ENCODE assay signal across 22 cellular contexts in genomic region chr7:1945558-1945957, GRCh38.
DNase-seq lines count a peak whose midpoint lies in the region; ATAC-seq, FAIRE-seq and TF ChIP-seq lines count a peak whose summit lies in the region.
"Had no signal": no experiment of that assay in that cellular context is flagged by ENCODE, and none has a peak within 500 bp of the region (broad histone marks: within the 10 kb centered on the region; RNA-seq: fewer than 3 reads in every experiment).

No MANE protein-coding gene starts in this region.

- H3K9me3 Mint-ChIP-seq in activated naive CD4-positive, alpha-beta T cell treated with anti-CD3 and anti-CD28 coated beads, Interleukin-2, amount 50 U/mL, for 24 hours: no peaks in the 10 kb centered on the region
- H3K9me3 Mint-ChIP-seq in activated naive CD4-positive, alpha-beta T cell treated with anti-CD3 and anti-CD28 coated beads, Interleukin-2, amount 50 U/mL, for 72 hours: no peaks in the 10 kb centered on the region
- H3K9me3 Mint-ChIP-seq in chondrocyte (ENCODE audit: low read depth): no peaks in the 10 kb centered on the region
- H3K9me3 Mint-ChIP-seq: CD8-positive, alpha-beta memory T cell had no signal

- H3K4me3 Mint-ChIP-seq in activated naive CD4-positive, alpha-beta T cell treated with anti-CD3 and anti-CD28 coated beads, Interleukin-2, amount 50 U/mL, for 24 hours: no peak overlapping the region
- no peak overlapping the region for H3K4me3 Mint-ChIP-seq in chondrocyte (ENCODE audit: unreplicated experiment)

- H3K4me1 Mint-ChIP-seq in activated naive CD4-positive, alpha-beta T cell treated with anti-CD3 and anti-CD28 coated beads, Interleukin-2, amount 50 U/mL, for 24 hours: peaks cover 37% of the 10 kb centered on the region
- H3K4me1 Mint-ChIP-seq in chondrocyte (ENCODE audit: low read depth): peaks cover under 1% of the 10 kb centered on the region

- H2BK15ac ChIP-seq in neuronal stem cell (ENCODE audit: low read length): no peak overlapping the region

- H2BK120ac ChIP-seq in neuronal stem cell (ENCODE audit: low read depth, low read length): no peak overlapping the region

- H3K27me3 Mint-ChIP-seq in activated naive CD4-positive, alpha-beta T cell treated with anti-CD3 and anti-CD28 coated beads, Interleukin-2, amount 50 U/mL, for 24 hours: no peaks in the 10 kb centered on the region
- no peaks in the 10 kb centered on the region for H3K27me3 Mint-ChIP-seq in chondrocyte (ENCODE audit: low read depth)
- H3K27me3 Mint-ChIP-seq: CD8-positive, alpha-beta memory T cell had no signal

- H3K23ac ChIP-seq in neuronal stem cell (ENCODE audit: low read depth, low read length, poor library complexity): no peak overlapping the region

- no peak overlapping the region for H3K27ac ChIP-seq in neuronal stem cell (replicated peaks; ENCODE audit: low read length)

- H3K27me3 ChIP-seq in BE2C: no peaks in the 10 kb centered on the region
- H3K27me3 ChIP-seq in neuronal stem cell (ENCODE audit: control insufficient read depth in 3 of 3, insufficient read depth in 3 of 3, low read depth in 1 of 3, low read length in 3 of 3): no peaks in the 10 kb centered on the region
- H3K27me3 ChIP-seq: MG63 had no signal

- H2BK12ac ChIP-seq in neuronal stem cell (ENCODE audit: low read length): no peak overlapping the region

- peak overlapping the region; percentile 38 for H3K14ac ChIP-seq in neuronal stem cell (ENCODE audit: low read length)

- no peak for DNase-seq in activated naive CD4-positive, alpha-beta T cell treated with anti-CD3 and anti-CD28 coated beads, Interleukin-2, amount 50 U/mL, for 72 hours (ENCODE audit: low spot score in 2 of 2)
- peak; percentile 8 for DNase-seq in BE2C
- peak; percentile 71 for DNase-seq in chondrocyte (ENCODE audit: low spot score)
- DNase-seq in neuronal stem cell (ENCODE audit: low spot score): no peak
- no peak for DNase-seq in NCI-H2171 treated with DMSO at 0.1 percent for 48 hours (lab: John Stamatoyannopoulos, UW)
- DNase-seq in GM12891 (ENCODE audit: insufficient read length, low spot score): no peak
- DNase-seq in kidney glomerular epithelial cell (lab: John Stamatoyannopoulos, UW): no peak
- DNase-seq: 8988T; CD8-positive, alpha-beta memory T cell; DMS53; EL; GOT3; Kasumi-1; MG63; NCI-H1092; NCI-H146; NCI-H2081 had no signal

- H3K4ac ChIP-seq in neuronal stem cell (ENCODE audit: low read length): peak overlapping the region; percentile 31

- no peaks in the 10 kb centered on the region for H3K4me1 ChIP-seq in BE2C
- H3K4me1 ChIP-seq in neuronal stem cell (ENCODE audit: control insufficient read depth in 2 of 2, insufficient read depth in 1 of 2, low read depth in 1 of 2, low read length in 2 of 2): peaks cover 10 to 22% of the 10 kb centered on the region in 2 donors

- H3K4me3 ChIP-seq in BE2C (ENCODE audit: low read depth, low read length) (no peak overlapping the region), neuronal stem cell (ENCODE audit: low read length in 2 of 2) (no peak overlapping the region)
- H3K4me3 ChIP-seq: GM12878, MG63 had no signal

- no peak for ATAC-seq in activated naive CD4-positive, alpha-beta T cell treated with anti-CD3 and anti-CD28 coated beads, Interleukin-2, amount 50 U/mL, for 72 hours
- ATAC-seq: GM12878, HCT116, Panc1 had no signal

- peak overlapping the region; percentile 56 for H3K27ac Mint-ChIP-seq in activated naive CD4-positive, alpha-beta T cell treated with anti-CD3 and anti-CD28 coated beads, Interleukin-2, amount 50 U/mL, for 24 hours
- H3K27ac Mint-ChIP-seq in activated naive CD4-positive, alpha-beta T cell treated with anti-CD3 and anti-CD28 coated beads, Interleukin-2, amount 50 U/mL, for 72 hours: no peak overlapping the region
- no peak overlapping the region for H3K27ac Mint-ChIP-seq in chondrocyte (ENCODE audit: unreplicated experiment)
- H3K27ac Mint-ChIP-seq: CD8-positive, alpha-beta memory T cell had no signal

- H3K18ac ChIP-seq in neuronal stem cell (ENCODE audit: low read length): peak overlapping the region; percentile 74

- no peak overlapping the region for H4K8ac ChIP-seq in neuronal stem cell (ENCODE audit: low read depth, low read length)

- H3K79me1 ChIP-seq in neuronal stem cell (ENCODE audit: low read depth, low read length): peaks cover 4% of the 10 kb centered on the region

- H3K4me2 ChIP-seq in neuronal stem cell (ENCODE audit: insufficient read depth, low read length, poor library complexity, severe bottlenecking): no peak overlapping the region

- peak overlapping the region; percentile 36 for H2BK5ac ChIP-seq in neuronal stem cell (ENCODE audit: low read length)

- H3K9me3 ChIP-seq in BE2C: no peaks in the 10 kb centered on the region
- H3K9me3 ChIP-seq in neuronal stem cell (replicated peaks in 1 of 2; ENCODE audit: control insufficient read depth in 2 of 2, insufficient read depth in 1 of 2, low read depth in 1 of 2, low read length in 2 of 2): no peaks in the 10 kb centered on the region
- H3K9me3 ChIP-seq: MG63 had no signal

- WGBS in neuronal stem cell (ENCODE audit: extremely low coverage in 2 of 2, insufficient read length in 2 of 2, insufficient replicate concordance in 1 of 2), 2 donors: no CpG with 5 or more reads among the region's 14 CpGs

- no peak for TF ChIP-seq POLR2A in GM12891 (IDR thresholded peaks at IDR 0.05; ENCODE audit: low read depth, low read length)

- H4K91ac ChIP-seq in neuronal stem cell (ENCODE audit: low read depth, low read length, poor library complexity): no peak overlapping the region

- H2AFZ ChIP-seq in neuronal stem cell (ENCODE audit: low read length): no peak overlapping the region

- H3K36me3 Mint-ChIP-seq in activated naive CD4-positive, alpha-beta T cell treated with anti-CD3 and anti-CD28 coated beads, Interleukin-2, amount 50 U/mL, for 24 hours: no peaks in the 10 kb centered on the region
- H3K36me3 Mint-ChIP-seq in activated naive CD4-positive, alpha-beta T cell treated with anti-CD3 and anti-CD28 coated beads, Interleukin-2, amount 50 U/mL, for 72 hours: no peaks in the 10 kb centered on the region
- H3K36me3 Mint-ChIP-seq in chondrocyte (ENCODE audit: low read depth): no peaks in the 10 kb centered on the region
- H3K36me3 Mint-ChIP-seq: CD8-positive, alpha-beta memory T cell had no signal

- no peak for FAIRE-seq in GM12891 (lab: Jason Lieb, UNC)
- FAIRE-seq: GM12878, GM18507 had no signal

- no peak overlapping the region for H3K9ac ChIP-seq in neuronal stem cell (ENCODE audit: low read depth, low read length, poor library complexity)

- peak overlapping the region; percentile 51 for H2AK5ac ChIP-seq in neuronal stem cell (ENCODE audit: low read depth, low read length)

- H3K36me3 ChIP-seq in BE2C: no peaks in the 10 kb centered on the region
- no peaks in the 10 kb centered on the region for H3K36me3 ChIP-seq in neuronal stem cell (replicated peaks in 1 of 2; ENCODE audit: control insufficient read depth in 2 of 2, insufficient read depth in 2 of 2, low read length in 2 of 2)
- H3K36me3 ChIP-seq: MG63 had no signal

- TF ChIP-seq CTCF in BE2C (IDR thresholded peaks at IDR 0.05; ENCODE audit: low read depth, low read length): no peak
- no peak for TF ChIP-seq CTCF in chondrocyte (IDR thresholded peaks at IDR 0.05)

TF ChIP-seq in GM12891, 5 proteins besides CTCF, POLR2A, EP300 and RAD21:
- TF ChIP-seq PAX5 (IDR thresholded peaks at IDR 0.05; ENCODE audit: insufficient read depth, low read length, severe bottlenecking): no peak
- TF ChIP-seq SPI1 (IDR thresholded peaks at IDR 0.05; ENCODE audit: low read depth, low read length): no peak
- no peak for TF ChIP-seq TAF1 (IDR thresholded peaks at IDR 0.05; ENCODE audit: low read depth, low read length)
- no peak for TF ChIP-seq POLR2AphosphoS5 (IDR thresholded peaks at IDR 0.05; ENCODE audit: low read depth, low read length)
- no peak for TF ChIP-seq POU2F2 (IDR thresholded peaks at IDR 0.05; ENCODE audit: low read depth, low read length)

Comparison
In these comparisons a context has a peak if more than half of its experiments do, and no peak if none do; other contexts are left out.
1. DNase-seq: peak in BE2C (single experiment) and chondrocyte (single experiment); none in activated naive CD4-positive, alpha-beta T cell treated with anti-CD3 and anti-CD28 coated beads, Interleukin-2, amount 50 U/mL, for 72 hours (0 of 2), neuronal stem cell (single experiment), NCI-H2171 treated with DMSO at 0.1 percent for 48 hours (single experiment), GM12891 (single experiment) and kidney glomerular epithelial cell (single experiment).